9 cellular contexts compared by ENCODE assay signal in the genomic region with DNA sequence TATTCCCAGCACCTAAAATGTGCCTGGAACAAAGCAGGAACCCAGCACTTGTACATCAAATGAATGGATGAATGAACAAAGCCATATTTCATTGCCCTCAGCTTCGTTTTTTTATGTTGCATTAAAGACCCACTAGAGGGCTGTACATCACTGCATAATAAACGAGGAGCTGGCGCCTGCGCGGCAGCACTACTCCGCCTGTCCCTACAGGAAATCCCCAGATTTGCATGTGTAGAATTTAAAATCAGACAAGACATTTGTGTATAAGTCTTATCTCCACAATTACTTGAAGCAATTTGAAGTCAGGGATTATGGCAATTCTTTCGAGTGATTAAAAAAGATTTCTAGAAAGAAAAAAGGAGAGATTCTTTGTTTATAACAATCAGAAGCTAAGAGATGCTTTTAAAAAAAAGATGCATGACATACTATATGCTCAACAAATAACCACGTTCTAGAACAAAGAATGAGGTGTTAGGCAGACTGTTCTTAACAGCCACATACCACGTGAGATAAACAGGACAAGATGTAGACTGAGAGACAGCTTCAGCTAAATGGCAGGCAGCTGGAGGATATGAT. TPM values are rescaled to one million over a fixed set of nuclear protein-coding genes. Genes with fewer than 3 reads are reported as not detected.
DNase-seq lines count a peak whose midpoint lies in the region; ATAC-seq and TF ChIP-seq lines count a peak whose summit lies in the region.
"Had no signal": no experiment of that assay in that cellular context is flagged by ENCODE, and none has a peak within 500 bp of the region (broad histone marks: within the 10 kb centered on the region; RNA-seq: fewer than 3 reads in every experiment).

No MANE protein-coding gene starts in this region.

- H3K27me3 Mint-ChIP-seq in activated CD4-positive, alpha-beta T cell treated with anti-CD3 and anti-CD28 coated beads, Interleukin-2, amount 10 ng/mL, durations not matched to agents 24 days and 14 days: peaks cover 7% of the 10 kb centered on the region

- H3K4me3 Mint-ChIP-seq in activated CD4-positive, alpha-beta T cell treated with anti-CD3 and anti-CD28 coated beads, Interleukin-2, amount 10 ng/mL, durations not matched to agents 24 days and 14 days: peak overlapping the region; percentile 49
- H3K4me3 Mint-ChIP-seq: dendritic cell treated with granulocyte-macrophage colony-stimulating factor and Interleukin-4, amounts not matched to agents 40 ng/mL and 50 ng/mL, for 4 days had no signal

- H3K4me3 ChIP-seq in choroid plexus epithelial cell (ENCODE audit: low read depth, low read length): no peak overlapping the region
- H3K4me3 ChIP-seq in lung: no peak overlapping the region

- H3K36me3 Mint-ChIP-seq in activated CD4-positive, alpha-beta T cell treated with anti-CD3 and anti-CD28 coated beads, Interleukin-2, amount 10 ng/mL, durations not matched to agents 24 days and 14 days (ENCODE audit: low read depth): no peaks in the 10 kb centered on the region

- no peak overlapping the region for H3K27ac ChIP-seq in lung (ENCODE audit: low read depth in 1 of 2, low read length in 1 of 2)

- intact Hi-C loops in activated CD4-positive, alpha-beta T cell treated with anti-CD3 and anti-CD28 coated beads, Interleukin-2, amount 10 ng/mL, durations not matched to agents 24 days and 14 days (cut with micrococcal nuclease): loop anchor here (1.0 to 2.0 kb wide), 8 partner anchors 18 to 775 kb away; partner anchors contain the start of genes DTL, INTS7, LPGAT1 and PPP2R5A

- H3K9me3 Mint-ChIP-seq in activated CD4-positive, alpha-beta T cell treated with anti-CD3 and anti-CD28 coated beads, Interleukin-2, amount 10 ng/mL, durations not matched to agents 24 days and 14 days: no peaks in the 10 kb centered on the region
- H3K9me3 Mint-ChIP-seq: dendritic cell treated with granulocyte-macrophage colony-stimulating factor and Interleukin-4, amounts not matched to agents 40 ng/mL and 50 ng/mL, for 4 days had no signal

- no peaks in the 10 kb centered on the region for H3K4me1 ChIP-seq in lung (ENCODE audit: control insufficient read depth in 2 of 2, insufficient read depth in 2 of 2, low read length in 2 of 2)

- peak; percentile 77 for TF ChIP-seq CTCF in choroid plexus epithelial cell (conservative IDR thresholded peaks at IDR 0.05; ENCODE audit: low read depth, low read length)
- TF ChIP-seq CTCF in lung (IDR thresholded peaks at IDR 0.05; ENCODE audit: control extremely low read depth, extremely low read depth): peak; percentile 71

- no peaks in the 10 kb centered on the region for H3K9me3 ChIP-seq in lung (ENCODE audit: control insufficient read depth in 2 of 2, insufficient read depth in 1 of 2, low read length in 1 of 2)

- H3K4me1 Mint-ChIP-seq in activated CD4-positive, alpha-beta T cell treated with anti-CD3 and anti-CD28 coated beads, Interleukin-2, amount 10 ng/mL, durations not matched to agents 24 days and 14 days: peaks cover 8% of the 10 kb centered on the region

- DNase-seq in COLO668 (lab: John Stamatoyannopoulos, UW; ENCODE audit: unreplicated experiment) (peak; percentile 86), NCI-H69 (lab: John Stamatoyannopoulos, UW) (peak; percentile 96), choroid plexus epithelial cell (ENCODE audit: low read depth) (peak; percentile 96), lung (ENCODE audit: low spot score) (no peak)
- peak; percentile 91 for DNase-seq in activated CD4-positive, alpha-beta T cell treated with anti-CD3 and anti-CD28 coated beads, Interleukin-2, amount 10 ng/mL, durations not matched to agents 24 days and 14 days
- peak; percentile 48 for DNase-seq in stimulated activated CD8-positive, alpha-beta memory T cell treated with anti-CD3 and anti-CD28 coated beads, Interleukin-12 subunit alpha, Interleukin-12 subunit beta, amount 100 ng/mL, for 4 hours (ENCODE audit: low read depth)

- ATAC-seq in GM19467 (IDR thresholded peaks at IDR 0.05; ENCODE audit: unreplicated experiment) (peak; percentile 74), HG03565 (IDR thresholded peaks at IDR 0.05; ENCODE audit: unreplicated experiment) (peak; percentile 68), lung (ENCODE audit: insufficient read depth, low FRiP score) (peak; percentile 86)

- peak overlapping the region; percentile 84 for H3K27ac Mint-ChIP-seq in activated CD4-positive, alpha-beta T cell treated with anti-CD3 and anti-CD28 coated beads, Interleukin-2, amount 10 ng/mL, durations not matched to agents 24 days and 14 days
- H3K27ac Mint-ChIP-seq: dendritic cell treated with granulocyte-macrophage colony-stimulating factor and Interleukin-4, amounts not matched to agents 40 ng/mL and 50 ng/mL, for 4 days had no signal

- 3 to 8% methylated on average over 9 of the region's 9 CpGs for WGBS in lung, 2 donors

- no peaks in the 10 kb centered on the region for H3K27me3 ChIP-seq in lung (ENCODE audit: control insufficient read depth, insufficient read depth)

- H3K36me3 ChIP-seq in lung (ENCODE audit: control insufficient read depth in 2 of 2, insufficient read depth in 2 of 2, low read length in 2 of 2): no peaks in the 10 kb centered on the region

RNA-seq across cellular contexts. Expression of gene NEK2, which starts 5.4 kb away (rescaled TPM):
- total RNA-seq in activated CD4-positive, alpha-beta T cell treated with anti-CD3 and anti-CD28 coated beads, Interleukin-2, amount 10 ng/mL, durations not matched to agents 24 days and 14 days: 18.0 and 18.2 TPM in 2 replicates
- 1 to 10 TPM in 1 of 2 donors, under 1 TPM in 1; 0.61 to 5.9 TPM for total RNA-seq in lung
- polyA plus RNA-seq in lung: under 1 TPM; 0.69 to 0.97 TPM
